1 cellular context compared by ENCODE assay signal in the genomic region with DNA sequence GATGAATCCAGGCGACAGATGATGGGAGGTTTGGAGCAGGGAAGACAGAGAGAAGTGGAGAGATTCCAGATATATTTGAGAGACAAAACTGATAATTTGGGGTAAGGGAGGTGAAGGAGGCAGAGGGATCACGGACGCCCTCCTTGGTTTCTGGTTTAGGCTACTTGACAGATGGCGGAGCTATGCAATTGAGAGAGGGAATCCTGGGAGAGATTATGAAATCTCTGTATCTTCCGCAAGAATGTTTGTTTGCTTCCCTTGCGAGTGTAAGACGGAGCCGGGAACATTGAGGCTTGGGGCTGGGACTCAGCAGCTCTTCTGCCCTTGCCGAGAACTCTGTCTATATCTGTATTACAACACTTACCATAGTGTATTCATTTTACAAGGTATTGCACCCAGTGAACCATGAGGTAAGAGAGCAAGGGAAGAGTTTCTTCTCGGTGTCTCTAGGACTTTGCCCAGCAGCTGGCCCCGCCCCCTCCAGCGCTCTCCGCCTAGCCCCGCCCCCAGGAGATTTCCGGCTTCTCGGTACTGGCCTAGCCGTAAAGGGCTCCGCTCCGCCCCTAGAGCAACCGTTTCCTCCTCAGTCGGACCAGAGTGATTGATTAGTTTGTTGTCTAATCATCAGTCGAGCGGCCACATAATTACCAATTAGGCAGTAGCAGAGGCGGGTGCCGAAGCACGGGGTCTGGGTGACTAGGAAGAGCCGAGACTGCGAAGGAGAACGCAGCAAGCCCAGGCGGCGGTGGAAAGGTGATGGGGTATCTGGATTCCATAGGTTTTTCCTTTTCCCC.
TF ChIP-seq lines count a peak whose summit lies in the region.

A gene with protein sequence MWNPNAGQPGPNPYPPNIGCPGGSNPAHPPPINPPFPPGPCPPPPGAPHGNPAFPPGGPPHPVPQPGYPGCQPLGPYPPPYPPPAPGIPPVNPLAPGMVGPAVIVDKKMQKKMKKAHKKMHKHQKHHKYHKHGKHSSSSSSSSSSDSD (plus strand): TSS at position 695 of the 794 bp plus-strand sequence. CDS start 981 bp downstream, outside the sequence.

TF ChIP-seq in H1, 55 proteins besides CTCF, POLR2A, EP300 and RAD21:
- TF ChIP-seq BACH1 (IDR thresholded peaks at IDR 0.05; ENCODE audit: low read length) = no peak
- TF ChIP-seq, protein P1, sequence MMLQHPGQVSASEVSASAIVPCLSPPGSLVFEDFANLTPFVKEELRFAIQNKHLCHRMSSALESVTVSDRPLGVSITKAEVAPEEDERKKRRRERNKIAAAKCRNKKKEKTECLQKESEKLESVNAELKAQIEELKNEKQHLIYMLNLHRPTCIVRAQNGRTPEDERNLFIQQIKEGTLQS (IDR thresholded peaks at IDR 0.05; ENCODE audit: insufficient read depth, low read depth, low read length) = no peak
- no peak for TF ChIP-seq HDAC6 (IDR thresholded peaks at IDR 0.05; ENCODE audit: low read depth, low read length)
- no peak for TF ChIP-seq JUN (IDR thresholded peaks at IDR 0.05; ENCODE audit: low read depth, low read length)
- TF ChIP-seq RNF2 (IDR thresholded peaks at IDR 0.05; ENCODE audit: borderline replicate concordance, low read depth, low read length, missing control alignments, poor library complexity, severe bottlenecking) = no peak
- no peak for TF ChIP-seq SP4 (IDR thresholded peaks at IDR 0.05; ENCODE audit: low read length)
- no peak for TF ChIP-seq KDM5A (IDR thresholded peaks at IDR 0.05; ENCODE audit: low read length)
- no peak for TF ChIP-seq TEAD4 (IDR thresholded peaks at IDR 0.05; ENCODE audit: low read depth, low read length)
- TF ChIP-seq BCL11A (IDR thresholded peaks at IDR 0.05; ENCODE audit: low read depth in 2 of 2, low read length in 2 of 2) = no peak
- TF ChIP-seq, protein P2, sequence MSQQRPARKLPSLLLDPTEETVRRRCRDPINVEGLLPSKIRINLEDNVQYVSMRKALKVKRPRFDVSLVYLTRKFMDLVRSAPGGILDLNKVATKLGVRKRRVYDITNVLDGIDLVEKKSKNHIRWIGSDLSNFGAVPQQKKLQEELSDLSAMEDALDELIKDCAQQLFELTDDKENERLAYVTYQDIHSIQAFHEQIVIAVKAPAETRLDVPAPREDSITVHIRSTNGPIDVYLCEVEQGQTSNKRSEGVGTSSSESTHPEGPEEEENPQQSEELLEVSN (IDR thresholded peaks at IDR 0.05) = no peak; the same call in 1 of the 2 replicates
- TF ChIP-seq EGR1 (IDR thresholded peaks at IDR 0.05; ENCODE audit: borderline replicate concordance, low read depth, low read length) = no peak
- TF ChIP-seq CREB1 (IDR thresholded peaks at IDR 0.05) = peak; percentile 41; the same call in 1 of the 2 replicates
- no peak for TF ChIP-seq CTBP2 (IDR thresholded peaks at IDR 0.05; ENCODE audit: borderline replicate concordance, insufficient read depth, insufficient read length, low read length)
- TF ChIP-seq TCF12 (IDR thresholded peaks at IDR 0.05; ENCODE audit: low read depth, low read length) = no peak
- peak; percentile 54 for TF ChIP-seq SP2 (IDR thresholded peaks at IDR 0.05; ENCODE audit: low read length)
- TF ChIP-seq BRCA1 (IDR thresholded peaks at IDR 0.05; ENCODE audit: low read depth, low read length) = no peak
- no peak for TF ChIP-seq JUND (IDR thresholded peaks at IDR 0.05; ENCODE audit: low read length)
- no peak; a peak in 1 of 4 replicates for TF ChIP-seq SIN3A (conservative IDR thresholded peaks at IDR 0.05 in 1 of 2, IDR thresholded peaks at IDR 0.05 in 1 of 2; ENCODE audit: low read depth in 1 of 2, low read length in 2 of 2)
- peak; percentile 68; the same call in 1 of the 2 replicates for TF ChIP-seq PHF8 (conservative IDR thresholded peaks at IDR 0.05; ENCODE audit: low read depth, low read length)
- peak; percentile 68 for TF ChIP-seq CHD2 (IDR thresholded peaks at IDR 0.05; ENCODE audit: low read length)
- no peak for TF ChIP-seq CBX5 (IDR thresholded peaks at IDR 0.05; ENCODE audit: low read depth, low read length)
- TF ChIP-seq NANOG (IDR thresholded peaks at IDR 0.05; ENCODE audit: insufficient read depth, low read depth, low read length, poor library complexity, severe bottlenecking) = no peak
- TF ChIP-seq TBP (IDR thresholded peaks at IDR 0.05; ENCODE audit: low read depth, low read length) = peak; percentile 88
- TF ChIP-seq, protein P3, sequence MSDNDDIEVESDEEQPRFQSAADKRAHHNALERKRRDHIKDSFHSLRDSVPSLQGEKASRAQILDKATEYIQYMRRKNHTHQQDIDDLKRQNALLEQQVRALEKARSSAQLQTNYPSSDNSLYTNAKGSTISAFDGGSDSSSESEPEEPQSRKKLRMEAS (IDR thresholded peaks at IDR 0.05) = peak; percentile 66
- no peak for TF ChIP-seq CHD1 (IDR thresholded peaks at IDR 0.05; ENCODE audit: low read depth, low read length)
- TF ChIP-seq TAF7 (optimal IDR thresholded peaks at IDR 0.05; ENCODE audit: borderline replicate concordance, low read depth, low read length) = no peak
- TF ChIP-seq SRF (IDR thresholded peaks at IDR 0.05; ENCODE audit: low read depth, low read length) = no peak
- TF ChIP-seq GABPA (IDR thresholded peaks at IDR 0.05; ENCODE audit: borderline replicate concordance, insufficient read depth, low read length) = no peak
- TF ChIP-seq CEBPB (IDR thresholded peaks at IDR 0.05; ENCODE audit: low read depth, low read length) = peak; percentile 61
- TF ChIP-seq, protein P4, sequence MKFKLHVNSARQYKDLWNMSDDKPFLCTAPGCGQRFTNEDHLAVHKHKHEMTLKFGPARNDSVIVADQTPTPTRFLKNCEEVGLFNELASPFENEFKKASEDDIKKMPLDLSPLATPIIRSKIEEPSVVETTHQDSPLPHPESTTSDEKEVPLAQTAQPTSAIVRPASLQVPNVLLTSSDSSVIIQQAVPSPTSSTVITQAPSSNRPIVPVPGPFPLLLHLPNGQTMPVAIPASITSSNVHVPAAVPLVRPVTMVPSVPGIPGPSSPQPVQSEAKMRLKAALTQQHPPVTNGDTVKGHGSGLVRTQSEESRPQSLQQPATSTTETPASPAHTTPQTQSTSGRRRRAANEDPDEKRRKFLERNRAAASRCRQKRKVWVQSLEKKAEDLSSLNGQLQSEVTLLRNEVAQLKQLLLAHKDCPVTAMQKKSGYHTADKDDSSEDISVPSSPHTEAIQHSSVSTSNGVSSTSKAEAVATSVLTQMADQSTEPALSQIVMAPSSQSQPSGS (IDR thresholded peaks at IDR 0.05; ENCODE audit: low read length) = no peak
- TF ChIP-seq FOSL1 (IDR thresholded peaks at IDR 0.05; ENCODE audit: insufficient read depth, low read depth, low read length) = no peak
- no peak for TF ChIP-seq POU5F1 (IDR thresholded peaks at IDR 0.05; ENCODE audit: low read depth, low read length)
- no peak for TF ChIP-seq EZH2 (IDR thresholded peaks at IDR 0.05; ENCODE audit: low read depth, low read length, severe bottlenecking)
- no peak for TF ChIP-seq SIRT6 (IDR thresholded peaks at IDR 0.05; ENCODE audit: low read length)
- no peak for TF ChIP-seq KDM1A (IDR thresholded peaks at IDR 0.05; ENCODE audit: borderline replicate concordance, low read length)
- no peak for TF ChIP-seq SUZ12 (IDR thresholded peaks at IDR 0.05; ENCODE audit: low read length)
- no peak for TF ChIP-seq NRF1 (IDR thresholded peaks at IDR 0.05; ENCODE audit: low read depth, low read length)
- TF ChIP-seq SAP30 (IDR thresholded peaks at IDR 0.05; ENCODE audit: insufficient read depth, insufficient replicate concordance, low read length) = no peak
- TF ChIP-seq CBX8 (IDR thresholded peaks at IDR 0.05; ENCODE audit: borderline replicate concordance, low read depth, low read length) = no peak
- TF ChIP-seq RXRA (IDR thresholded peaks at IDR 0.05; ENCODE audit: insufficient read depth, low read depth, low read length) = no peak
- no peak for TF ChIP-seq KDM4A (IDR thresholded peaks at IDR 0.05; ENCODE audit: low read depth, low read length, severe bottlenecking)
- no peak for TF ChIP-seq ASH2L (IDR thresholded peaks at IDR 0.05; ENCODE audit: low read length)
- peak; percentile 79 for TF ChIP-seq TAF1 (IDR thresholded peaks at IDR 0.05; ENCODE audit: low read depth, low read length)
- TF ChIP-seq, protein P5, sequence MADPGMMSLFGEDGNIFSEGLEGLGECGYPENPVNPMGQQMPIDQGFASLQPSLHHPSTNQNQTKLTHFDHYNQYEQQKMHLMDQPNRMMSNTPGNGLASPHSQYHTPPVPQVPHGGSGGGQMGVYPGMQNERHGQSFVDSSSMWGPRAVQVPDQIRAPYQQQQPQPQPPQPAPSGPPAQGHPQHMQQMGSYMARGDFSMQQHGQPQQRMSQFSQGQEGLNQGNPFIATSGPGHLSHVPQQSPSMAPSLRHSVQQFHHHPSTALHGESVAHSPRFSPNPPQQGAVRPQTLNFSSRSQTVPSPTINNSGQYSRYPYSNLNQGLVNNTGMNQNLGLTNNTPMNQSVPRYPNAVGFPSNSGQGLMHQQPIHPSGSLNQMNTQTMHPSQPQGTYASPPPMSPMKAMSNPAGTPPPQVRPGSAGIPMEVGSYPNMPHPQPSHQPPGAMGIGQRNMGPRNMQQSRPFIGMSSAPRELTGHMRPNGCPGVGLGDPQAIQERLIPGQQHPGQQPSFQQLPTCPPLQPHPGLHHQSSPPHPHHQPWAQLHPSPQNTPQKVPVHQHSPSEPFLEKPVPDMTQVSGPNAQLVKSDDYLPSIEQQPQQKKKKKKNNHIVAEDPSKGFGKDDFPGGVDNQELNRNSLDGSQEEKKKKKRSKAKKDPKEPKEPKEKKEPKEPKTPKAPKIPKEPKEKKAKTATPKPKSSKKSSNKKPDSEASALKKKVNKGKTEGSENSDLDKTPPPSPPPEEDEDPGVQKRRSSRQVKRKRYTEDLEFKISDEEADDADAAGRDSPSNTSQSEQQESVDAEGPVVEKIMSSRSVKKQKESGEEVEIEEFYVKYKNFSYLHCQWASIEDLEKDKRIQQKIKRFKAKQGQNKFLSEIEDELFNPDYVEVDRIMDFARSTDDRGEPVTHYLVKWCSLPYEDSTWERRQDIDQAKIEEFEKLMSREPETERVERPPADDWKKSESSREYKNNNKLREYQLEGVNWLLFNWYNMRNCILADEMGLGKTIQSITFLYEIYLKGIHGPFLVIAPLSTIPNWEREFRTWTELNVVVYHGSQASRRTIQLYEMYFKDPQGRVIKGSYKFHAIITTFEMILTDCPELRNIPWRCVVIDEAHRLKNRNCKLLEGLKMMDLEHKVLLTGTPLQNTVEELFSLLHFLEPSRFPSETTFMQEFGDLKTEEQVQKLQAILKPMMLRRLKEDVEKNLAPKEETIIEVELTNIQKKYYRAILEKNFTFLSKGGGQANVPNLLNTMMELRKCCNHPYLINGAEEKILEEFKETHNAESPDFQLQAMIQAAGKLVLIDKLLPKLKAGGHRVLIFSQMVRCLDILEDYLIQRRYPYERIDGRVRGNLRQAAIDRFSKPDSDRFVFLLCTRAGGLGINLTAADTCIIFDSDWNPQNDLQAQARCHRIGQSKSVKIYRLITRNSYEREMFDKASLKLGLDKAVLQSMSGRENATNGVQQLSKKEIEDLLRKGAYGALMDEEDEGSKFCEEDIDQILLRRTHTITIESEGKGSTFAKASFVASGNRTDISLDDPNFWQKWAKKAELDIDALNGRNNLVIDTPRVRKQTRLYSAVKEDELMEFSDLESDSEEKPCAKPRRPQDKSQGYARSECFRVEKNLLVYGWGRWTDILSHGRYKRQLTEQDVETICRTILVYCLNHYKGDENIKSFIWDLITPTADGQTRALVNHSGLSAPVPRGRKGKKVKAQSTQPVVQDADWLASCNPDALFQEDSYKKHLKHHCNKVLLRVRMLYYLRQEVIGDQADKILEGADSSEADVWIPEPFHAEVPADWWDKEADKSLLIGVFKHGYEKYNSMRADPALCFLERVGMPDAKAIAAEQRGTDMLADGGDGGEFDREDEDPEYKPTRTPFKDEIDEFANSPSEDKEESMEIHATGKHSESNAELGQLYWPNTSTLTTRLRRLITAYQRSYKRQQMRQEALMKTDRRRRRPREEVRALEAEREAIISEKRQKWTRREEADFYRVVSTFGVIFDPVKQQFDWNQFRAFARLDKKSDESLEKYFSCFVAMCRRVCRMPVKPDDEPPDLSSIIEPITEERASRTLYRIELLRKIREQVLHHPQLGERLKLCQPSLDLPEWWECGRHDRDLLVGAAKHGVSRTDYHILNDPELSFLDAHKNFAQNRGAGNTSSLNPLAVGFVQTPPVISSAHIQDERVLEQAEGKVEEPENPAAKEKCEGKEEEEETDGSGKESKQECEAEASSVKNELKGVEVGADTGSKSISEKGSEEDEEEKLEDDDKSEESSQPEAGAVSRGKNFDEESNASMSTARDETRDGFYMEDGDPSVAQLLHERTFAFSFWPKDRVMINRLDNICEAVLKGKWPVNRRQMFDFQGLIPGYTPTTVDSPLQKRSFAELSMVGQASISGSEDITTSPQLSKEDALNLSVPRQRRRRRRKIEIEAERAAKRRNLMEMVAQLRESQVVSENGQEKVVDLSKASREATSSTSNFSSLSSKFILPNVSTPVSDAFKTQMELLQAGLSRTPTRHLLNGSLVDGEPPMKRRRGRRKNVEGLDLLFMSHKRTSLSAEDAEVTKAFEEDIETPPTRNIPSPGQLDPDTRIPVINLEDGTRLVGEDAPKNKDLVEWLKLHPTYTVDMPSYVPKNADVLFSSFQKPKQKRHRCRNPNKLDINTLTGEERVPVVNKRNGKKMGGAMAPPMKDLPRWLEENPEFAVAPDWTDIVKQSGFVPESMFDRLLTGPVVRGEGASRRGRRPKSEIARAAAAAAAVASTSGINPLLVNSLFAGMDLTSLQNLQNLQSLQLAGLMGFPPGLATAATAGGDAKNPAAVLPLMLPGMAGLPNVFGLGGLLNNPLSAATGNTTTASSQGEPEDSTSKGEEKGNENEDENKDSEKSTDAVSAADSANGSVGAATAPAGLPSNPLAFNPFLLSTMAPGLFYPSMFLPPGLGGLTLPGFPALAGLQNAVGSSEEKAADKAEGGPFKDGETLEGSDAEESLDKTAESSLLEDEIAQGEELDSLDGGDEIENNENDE (IDR thresholded peaks at IDR 0.05; ENCODE audit: insufficient replicate concordance, low read length) = no peak
- TF ChIP-seq, protein P6, sequence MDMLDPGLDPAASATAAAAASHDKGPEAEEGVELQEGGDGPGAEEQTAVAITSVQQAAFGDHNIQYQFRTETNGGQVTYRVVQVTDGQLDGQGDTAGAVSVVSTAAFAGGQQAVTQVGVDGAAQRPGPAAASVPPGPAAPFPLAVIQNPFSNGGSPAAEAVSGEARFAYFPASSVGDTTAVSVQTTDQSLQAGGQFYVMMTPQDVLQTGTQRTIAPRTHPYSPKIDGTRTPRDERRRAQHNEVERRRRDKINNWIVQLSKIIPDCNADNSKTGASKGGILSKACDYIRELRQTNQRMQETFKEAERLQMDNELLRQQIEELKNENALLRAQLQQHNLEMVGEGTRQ (IDR thresholded peaks at IDR 0.05; ENCODE audit: low read length) = no peak
- no peak for TF ChIP-seq HDAC2 (IDR thresholded peaks at IDR 0.05; ENCODE audit: borderline replicate concordance in 1 of 2, low read depth in 2 of 2, low read length in 2 of 2)
- TF ChIP-seq SIX5 (IDR thresholded peaks at IDR 0.05; ENCODE audit: low read depth, low read length) = no peak
- TF ChIP-seq RBBP5 (IDR thresholded peaks at IDR 0.05; ENCODE audit: borderline replicate concordance, low read depth, low read length) = 0 out of 2 replicates have a peak, but pooled peaks have one; percentile 49
- no peak for TF ChIP-seq ZNF274 (IDR thresholded peaks at IDR 0.05; ENCODE audit: borderline replicate concordance, extremely low read depth, low read length)
- peak; percentile 81 for TF ChIP-seq POLR2AphosphoS5 (IDR thresholded peaks at IDR 0.05; ENCODE audit: low read depth, low read length)
- no peak for TF ChIP-seq MAFK (IDR thresholded peaks at IDR 0.05; ENCODE audit: low read depth, low read length)
- peak; percentile 93 for TF ChIP-seq SP1 (IDR thresholded peaks at IDR 0.05; ENCODE audit: low read depth, low read length)
- TF ChIP-seq GTF2F1 (IDR thresholded peaks at IDR 0.05; ENCODE audit: borderline replicate concordance, low read depth, low read length) = no peak
- TF ChIP-seq RFX5 (IDR thresholded peaks at IDR 0.05; ENCODE audit: borderline replicate concordance, low read depth, low read length) = no peak
- TF ChIP-seq YY1 (IDR thresholded peaks at IDR 0.05; ENCODE audit: low read depth, low read length) = no peak; the same call in none of the 2 replicates
TF ChIP-seq in H1: peak in this region for 11.
